In the genomic region with DNA sequence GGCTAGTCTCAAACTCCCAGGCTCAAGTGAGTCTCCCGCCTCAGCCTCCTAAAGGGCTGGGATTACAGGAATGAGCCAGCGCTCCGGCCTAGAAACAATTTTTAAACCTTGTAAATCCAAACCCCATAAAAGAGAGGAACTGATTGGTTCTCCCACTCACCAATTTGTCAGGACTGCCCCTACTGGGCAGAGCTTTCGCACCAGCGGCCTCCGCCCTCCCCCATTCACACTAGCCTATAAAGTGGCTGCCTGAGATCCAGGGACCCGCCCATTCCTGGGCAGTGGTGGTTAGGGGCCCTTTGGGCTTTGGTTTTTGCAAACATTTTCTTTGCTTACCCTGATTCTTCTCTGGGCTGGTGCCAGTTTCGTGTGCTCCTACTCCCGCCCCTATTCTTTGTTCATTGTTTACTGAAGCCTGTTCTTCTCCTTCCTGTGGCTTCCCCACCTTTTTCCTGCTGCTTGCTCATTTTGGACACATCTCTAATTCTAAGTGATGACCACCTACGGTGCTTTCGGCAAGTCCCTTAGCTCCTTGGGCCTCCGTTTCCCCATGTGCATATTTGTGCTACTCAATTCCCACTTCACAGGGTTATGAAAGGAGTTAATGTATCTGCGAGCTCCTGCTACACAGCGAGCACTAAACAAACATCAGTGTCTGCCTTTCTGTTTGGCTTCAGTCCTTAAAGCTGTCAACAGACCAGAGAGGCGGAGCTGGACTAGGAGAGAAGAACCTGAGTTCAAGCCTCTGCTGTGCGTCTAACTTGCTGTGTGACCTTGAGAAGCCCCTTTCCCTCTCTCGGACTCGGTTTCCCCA, we compare ENCODE assay signal across 8 cellular contexts. TPM values are rescaled to one million over a fixed set of nuclear protein-coding genes. Genes with fewer than 3 reads are reported as not detected.
DNase-seq lines count a peak whose midpoint lies in the region; ATAC-seq, FAIRE-seq and TF ChIP-seq lines count a peak whose summit lies in the region.

No MANE protein-coding gene starts in this region.

- H3K4me3 ChIP-seq in AG04450 (ENCODE audit: low read depth, low read length) (peak overlapping the region; percentile 1), H1 (ENCODE audit: extremely low read depth in 1 of 4, insufficient read depth in 2 of 4, low read depth in 3 of 4, low read length in 4 of 4) (no peak overlapping the region), lower lobe of right lung (peak overlapping the region; percentile 31)

- H2BK120ac ChIP-seq in H1 (replicated peaks; ENCODE audit: low read depth, low read length) = peak overlapping the region; percentile 36

- no peaks in the 10 kb centered on the region for H3K9me3 Mint-ChIP-seq in T-helper 2 cell treated with Interferon-gamma antibody and Interleukin-4, amounts not matched to agents 5 μg/mL and 100 μg/mL, for 36 hours
- H3K9me3 Mint-ChIP-seq in stimulated activated naive B cell treated with anti-CD40 and anti-IgM and Interleukin-4, amounts not matched to agents 10 μg/mL and 1 μg/mL and 100 μg/mL, for 72 hours = no peaks in the 10 kb centered on the region

- no peak for TF ChIP-seq RAD21 in H1 (IDR thresholded peaks at IDR 0.05 in 1 of 2, conservative IDR thresholded peaks at IDR 0.05 in 1 of 2; ENCODE audit: low read depth in 2 of 2, low read length in 2 of 2)

- POLR2A ChIA-PET in AG04450 (lab: Yijun Ruan, JAX) (interaction anchor here (0.7 to 2.4 kb wide), 6 partner anchors 11 to 41 kb away, joined by 3 to 15 read pairs (median 3); a partner anchor contains a TSS), H1 (lab: Charles Lee; ENCODE audit: partially characterized antibody) (interaction anchor here (0.7 to 2.5 kb wide), 9 partner anchors 8 to 63 kb away, joined by 3 to 16 read pairs (median 3); a partner anchor contains a TSS)

- no peaks in the 10 kb centered on the region for H3K9me3 ChIP-seq in AG04450 (ENCODE audit: control insufficient read depth, insufficient read depth, low read length)
- no peaks in the 10 kb centered on the region for H3K9me3 ChIP-seq in H1 (ENCODE audit: insufficient read depth in 2 of 2, low read depth in 1 of 2, low read length in 1 of 2)
- H3K9me3 ChIP-seq in lower lobe of right lung = no peaks in the 10 kb centered on the region

- H3K4ac ChIP-seq in H1 (replicated peaks; ENCODE audit: insufficient read length, low read depth, low read length) = peak overlapping the region; percentile 86

- 0 out of 3 replicates have a peak, but pooled peaks of 1 of the 2 experiments have one; percentile 19 for TF ChIP-seq POLR2A in H1 (IDR thresholded peaks at IDR 0.05; ENCODE audit: control extremely low read depth in 1 of 2, low read depth in 2 of 2, low read length in 2 of 2)

- peak overlapping the region; percentile 3; the same call in 1 of the 2 replicates for H2BK5ac ChIP-seq in H1 (ENCODE audit: low read depth, low read length)

- H3K79me1 ChIP-seq in H1 (ENCODE audit: low read depth, low read length) = no peaks in the 10 kb centered on the region

- H3K27me3 ChIP-seq in AG04450 (ENCODE audit: control insufficient read depth, insufficient read depth, low read length) = no peaks in the 10 kb centered on the region
- no peaks in the 10 kb centered on the region for H3K27me3 ChIP-seq in H1 (replicated peaks in 1 of 4; ENCODE audit: control insufficient read depth in 3 of 4, extremely low read depth in 1 of 4, insufficient read depth in 3 of 4, low read length in 3 of 4)
- no peaks in the 10 kb centered on the region for H3K27me3 ChIP-seq in lower lobe of right lung (ENCODE audit: low read depth)

- H3K4me2 ChIP-seq in H1 (ENCODE audit: insufficient read depth in 1 of 2, low read depth in 2 of 2, low read length in 2 of 2) = peak overlapping the region; percentile 30 to 48; a peak in 2 of 4 replicates

- intact Hi-C loops in lower lobe of right lung (cut with DNase I) = no loop called here

- no peaks in the 10 kb centered on the region for H3K27me3 Mint-ChIP-seq in T-helper 2 cell treated with Interferon-gamma antibody and Interleukin-4, amounts not matched to agents 5 μg/mL and 100 μg/mL, for 36 hours (ENCODE audit: low read depth)
- H3K27me3 Mint-ChIP-seq in stimulated activated naive B cell treated with anti-CD40 and anti-IgM and Interleukin-4, amounts not matched to agents 10 μg/mL and 1 μg/mL and 100 μg/mL, for 72 hours = no peaks in the 10 kb centered on the region

- no peaks in the 10 kb centered on the region for H3K36me3 ChIP-seq in H1 (ENCODE audit: control insufficient read depth in 2 of 4, insufficient read depth in 4 of 4, low read length in 3 of 4)
- no peaks in the 10 kb centered on the region for H3K36me3 ChIP-seq in lower lobe of right lung

- no peak overlapping the region for H2AK5ac ChIP-seq in H1 (ENCODE audit: low read depth, low read length)

- H3K23me2 ChIP-seq in H1 (ENCODE audit: low read depth, low read length) = no peaks in the 10 kb centered on the region

- H3K14ac ChIP-seq in H1 (ENCODE audit: insufficient read length) = no peak overlapping the region

- H3K27ac Mint-ChIP-seq in T-helper 2 cell treated with Interferon-gamma antibody and Interleukin-4, amounts not matched to agents 5 μg/mL and 100 μg/mL, for 36 hours = no peak overlapping the region
- H3K27ac Mint-ChIP-seq in stimulated activated naive B cell treated with anti-CD40 and anti-IgM and Interleukin-4, amounts not matched to agents 10 μg/mL and 1 μg/mL and 100 μg/mL, for 72 hours = peak overlapping the region; percentile 47

- H3K18ac ChIP-seq in H1 (ENCODE audit: extremely low read depth, low read length) = peak overlapping the region; percentile 78

- no peak overlapping the region for H3K9ac ChIP-seq in H1 (replicated peaks in 1 of 4; ENCODE audit: extremely low read depth in 1 of 4, low read depth in 3 of 4, low read length in 3 of 4)

- H3K23ac ChIP-seq in H1 (ENCODE audit: insufficient read length) = no peak overlapping the region

- peaks cover 1% of the 10 kb centered on the region for H3K36me3 Mint-ChIP-seq in T-helper 2 cell treated with Interferon-gamma antibody and Interleukin-4, amounts not matched to agents 5 μg/mL and 100 μg/mL, for 36 hours (ENCODE audit: low read depth)
- peaks cover 0 to 3% of the 10 kb centered on the region in 2 donors for H3K36me3 Mint-ChIP-seq in stimulated activated naive B cell treated with anti-CD40 and anti-IgM and Interleukin-4, amounts not matched to agents 10 μg/mL and 1 μg/mL and 100 μg/mL, for 72 hours

- H3K4me1 Mint-ChIP-seq in T-helper 2 cell treated with Interferon-gamma antibody and Interleukin-4, amounts not matched to agents 5 μg/mL and 100 μg/mL, for 36 hours (ENCODE audit: low read depth) = peaks cover 18% of the 10 kb centered on the region
- H3K4me1 Mint-ChIP-seq in stimulated activated naive B cell treated with anti-CD40 and anti-IgM and Interleukin-4, amounts not matched to agents 10 μg/mL and 1 μg/mL and 100 μg/mL, for 72 hours = peaks cover 17 to 28% of the 10 kb centered on the region in 2 donors

- TF ChIP-seq CTCF in AG04450 (IDR thresholded peaks at IDR 0.05; ENCODE audit: low read depth, low read length) (no peak), H1 (IDR thresholded peaks at IDR 0.05; ENCODE audit: control extremely low read depth in 1 of 3, insufficient read depth in 1 of 3, low read depth in 1 of 3, low read length in 3 of 3) (no peak), lower lobe of right lung (IDR thresholded peaks at IDR 0.05) (no peak)

- peak; percentile 87 for DNase-seq in AG04450 (ENCODE audit: low read depth, low spot score)
- peak; percentile 92 for DNase-seq in NCI-H1105 treated with DMSO at 0.1 percent for 48 hours (lab: John Stamatoyannopoulos, UW)
- DNase-seq in T-helper 2 cell treated with Interferon-gamma antibody and Interleukin-4, amounts not matched to agents 5 μg/mL and 100 μg/mL, for 36 hours (ENCODE audit: low spot score) = peak; percentile 22
- peak; percentile 61 to 82 for DNase-seq in H1 (ENCODE audit: low read depth in 1 of 2, low spot score in 2 of 2)
- DNase-seq in lower lobe of right lung = peak; percentile 89
- peak; percentile 49 for DNase-seq in stimulated activated naive B cell treated with anti-CD40 and anti-IgM and Interleukin-4, amounts not matched to agents 10 μg/mL and 1 μg/mL and 100 μg/mL, for 72 hours

- WGBS in H1 (ENCODE audit: extremely low coverage in 1 of 2, insufficient coverage in 1 of 2, insufficient read length in 1 of 2, insufficient replicate concordance in 2 of 2, low coverage in 1 of 2, low lambda C conversion rate in 2 of 2, missing lambda C conversion rate in 1 of 2), 2 experiments = 66% methylated on average over 18 of the region's 18 CpGs; no CpG with 5 or more reads in 1 of the 2 experiments

- TF ChIP-seq EP300 in H1 (IDR thresholded peaks at IDR 0.05; ENCODE audit: borderline replicate concordance in 1 of 2, low read depth in 2 of 2, low read length in 2 of 2) = no peak

- no peak overlapping the region for H4K8ac ChIP-seq in H1 (ENCODE audit: extremely low read depth, insufficient read depth, low read length)

- no peaks in the 10 kb centered on the region for H4K20me1 ChIP-seq in H1 (replicated peaks in 1 of 2; ENCODE audit: control insufficient read depth in 1 of 2, insufficient read depth in 2 of 2, low read length in 2 of 2)

- no peak overlapping the region for H2BK15ac ChIP-seq in H1 (ENCODE audit: low read length)

- no peak overlapping the region for H4K5ac ChIP-seq in H1 (ENCODE audit: insufficient read length, low read depth, low read length)

- peak overlapping the region; percentile 66 for H2AFZ ChIP-seq in H1 (ENCODE audit: low read length)

- H3K4me1 ChIP-seq in H1 (replicated peaks in 1 of 4; ENCODE audit: control insufficient read depth in 3 of 4, insufficient read depth in 4 of 4, low read length in 3 of 4) (peaks cover 6 to 12% (median 9%) of the 10 kb centered on the region in 4 experiments; a peak in 5 of 7 replicates), lower lobe of right lung (peaks cover 31% of the 10 kb centered on the region)

- no peak overlapping the region for H3K56ac ChIP-seq in H1 (replicated peaks; ENCODE audit: insufficient read length, low read depth, low read length)

- no peak overlapping the region for H2BK20ac ChIP-seq in H1 (ENCODE audit: low read length)

- peak; percentile 75 for ATAC-seq in GM19025 (IDR thresholded peaks at IDR 0.05; ENCODE audit: low read depth, unreplicated experiment)
- peak; percentile 97 to 98 for ATAC-seq in lower lobe of right lung
- peak; percentile 93 to 97 for ATAC-seq in stimulated activated naive B cell treated with anti-CD40 and anti-IgM and Interleukin-4, amounts not matched to agents 10 μg/mL and 1 μg/mL and 100 μg/mL, for 72 hours (replicated peaks)
- no peak for ATAC-seq in GM21717 (IDR thresholded peaks at IDR 0.05; ENCODE audit: unreplicated experiment)

- no peak overlapping the region for H2BK12ac ChIP-seq in H1 (ENCODE audit: low read depth, low read length)

- H3K27ac ChIP-seq in AG04450 (ENCODE audit: low read depth, low read length) = peak overlapping the region; percentile 71
- no peak overlapping the region for H3K27ac ChIP-seq in H1 (ENCODE audit: low read depth, low read length)
- peak overlapping the region; percentile 80 for H3K27ac ChIP-seq in lower lobe of right lung

- FAIRE-seq in H1 (lab: Jason Lieb, UNC) = peak; percentile 78

- H3K79me2 ChIP-seq in H1 (ENCODE audit: control insufficient read depth in 1 of 2, insufficient read depth in 2 of 2, low read length in 2 of 2) = no peaks in the 10 kb centered on the region

- peak overlapping the region; percentile 32 for H3K4me3 Mint-ChIP-seq in T-helper 2 cell treated with Interferon-gamma antibody and Interleukin-4, amounts not matched to agents 5 μg/mL and 100 μg/mL, for 36 hours
- H3K4me3 Mint-ChIP-seq in stimulated activated naive B cell treated with anti-CD40 and anti-IgM and Interleukin-4, amounts not matched to agents 10 μg/mL and 1 μg/mL and 100 μg/mL, for 72 hours = peak overlapping the region; percentile 49 to 71

- CTCF ChIA-PET in AG04450 (lab: Charles Lee) = interaction anchor here (1.0 to 2.6 kb wide), 4 partner anchors 17 to 125 kb away, joined by 3 to 16 read pairs (median 4); a partner anchor contains a TSS
- CTCF ChIA-PET in H1 (lab: Charles Lee; ENCODE audit: partially characterized antibody) = interaction anchor here (0.6 to 2.1 kb wide), 6 partner anchors 11 to 38 kb away, joined by 3 to 6 read pairs (median 3); no protein-coding TSS in a partner anchor

- no peak overlapping the region for H4K91ac ChIP-seq in H1 (replicated peaks; ENCODE audit: insufficient read length, low read length)

RNA-seq across cellular contexts. Expression of a gene that starts 39.8 kb away (rescaled TPM):
- polyA plus RNA-seq in AG04450 (2011; rRNA removed) (412 and 561 TPM in 2 replicates), H1 (2011; rRNA removed) (75.1 and 77.5 TPM in 2 replicates)
- 139 and 248 TPM in 2 replicates for polyA minus RNA-seq in AG04450 (2011; rRNA and poly(A)+ RNA removed)
- 281 and 293 TPM in 2 replicates for total RNA-seq in H1 (2021; fragmentation: NEBNext Ultra II Directional; extraction: Animal tissue kit (Norgen Biotek cat#: 25700))
- polyA plus RNA-seq in H1 (2011; cell fraction: cytosol; rRNA removed) = 106 TPM
- polyA plus RNA-seq in H1 (2011; cell fraction: nucleus; rRNA removed) = 36.4 TPM
- 90.8 to 156 TPM (median 113 TPM) in 4 replicates for polyA plus RNA-seq in H1 (2012, experiment 1 of 2)
- polyA plus RNA-seq in H1 (2012, experiment 2 of 2) = 23.0 TPM
- polyA plus RNA-seq in H1 (2013, experiment 1 of 2) = 121 TPM
- polyA plus RNA-seq in H1 (2013, experiment 2 of 2) = 134 TPM
- 54.2 and 97.8 TPM in 2 replicates for polyA minus RNA-seq in H1 (2011; rRNA and poly(A)+ RNA removed)
- polyA minus RNA-seq in H1 (2011; cell fraction: cytosol; rRNA and poly(A)+ RNA removed) = 103 TPM
- 90.3 TPM for polyA minus RNA-seq in H1 (2011; cell fraction: nucleus; rRNA and poly(A)+ RNA removed)
- total RNA-seq in lower lobe of right lung = 169 TPM

Comparison
In these comparisons a context has a peak if more than half of its experiments do, and no peak if none do; other contexts are left out.
1. DNase-seq: peak in every context shown above with its lines; median percentile 92 in NCI-H1105 treated with DMSO at 0.1 percent for 48 hours; 89 in lower lobe of right lung; 87 in AG04450; 72 in H1; 49 in stimulated activated naive B cell treated with anti-CD40 and anti-IgM and Interleukin-4, amounts not matched to agents 10 μg/mL and 1 μg/mL and 100 μg/mL, for 72 hours; 22 in T-helper 2 cell treated with Interferon-gamma antibody and Interleukin-4, amounts not matched to agents 5 μg/mL and 100 μg/mL, for 36 hours.
2. H3K4me3 ChIP-seq: peak in AG04450 (single experiment) and lower lobe of right lung (single experiment); none in H1 (0 of 4).